8 cellular contexts compared by ENCODE assay signal in the genomic region with DNA sequence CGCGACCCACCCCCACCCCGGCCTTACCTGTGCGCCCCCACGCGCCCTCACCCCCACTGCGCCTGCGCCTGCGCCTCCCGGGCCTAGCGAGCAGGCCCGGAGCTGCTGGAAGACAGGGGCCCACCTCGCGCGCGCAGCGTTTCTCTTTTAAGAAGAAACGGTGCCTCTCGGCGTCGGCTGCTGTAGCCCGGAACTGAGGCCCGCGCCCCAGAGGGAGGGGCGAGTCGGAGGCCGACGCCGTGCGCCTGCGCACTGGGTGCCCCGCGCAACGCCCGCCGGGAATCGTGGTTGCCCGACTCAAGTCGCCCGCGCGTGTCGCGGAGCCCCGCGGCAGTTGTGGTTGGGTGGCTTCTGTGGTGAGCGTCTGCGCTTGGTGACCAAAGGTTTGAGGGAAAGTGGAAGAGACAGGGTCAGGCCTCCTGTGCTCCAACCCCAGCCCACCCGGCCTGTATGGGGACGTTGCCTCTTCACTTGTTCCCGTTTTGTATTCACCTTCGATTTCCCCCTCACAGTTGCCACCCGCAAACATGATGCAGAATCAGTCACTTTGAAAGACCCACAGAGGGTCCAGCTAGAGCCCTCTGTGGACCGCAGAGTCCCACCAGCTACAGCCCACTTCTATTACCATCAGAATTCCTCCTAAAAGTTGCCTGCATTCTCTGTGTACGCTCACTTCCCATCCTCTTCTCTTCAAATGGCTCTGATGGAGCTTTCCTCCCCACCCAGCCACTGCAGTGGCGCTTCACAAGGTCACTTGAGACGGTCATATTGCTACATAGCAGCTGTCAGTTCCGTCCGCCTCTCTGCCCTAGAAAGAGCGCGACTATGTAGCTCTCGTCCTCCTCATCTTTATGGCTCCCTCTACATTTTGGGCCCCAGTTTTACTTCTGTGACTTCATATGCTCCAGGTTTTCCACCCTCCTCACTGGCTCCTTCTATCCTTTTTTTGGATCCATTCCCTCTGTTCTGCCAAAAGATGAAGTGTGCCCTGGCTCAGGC. TPM values are rescaled to one million over a fixed set of nuclear protein-coding genes. Genes with fewer than 3 reads are reported as not detected.
DNase-seq lines count a peak whose midpoint lies in the region; ATAC-seq, FAIRE-seq and TF ChIP-seq lines count a peak whose summit lies in the region.

A gene with protein sequence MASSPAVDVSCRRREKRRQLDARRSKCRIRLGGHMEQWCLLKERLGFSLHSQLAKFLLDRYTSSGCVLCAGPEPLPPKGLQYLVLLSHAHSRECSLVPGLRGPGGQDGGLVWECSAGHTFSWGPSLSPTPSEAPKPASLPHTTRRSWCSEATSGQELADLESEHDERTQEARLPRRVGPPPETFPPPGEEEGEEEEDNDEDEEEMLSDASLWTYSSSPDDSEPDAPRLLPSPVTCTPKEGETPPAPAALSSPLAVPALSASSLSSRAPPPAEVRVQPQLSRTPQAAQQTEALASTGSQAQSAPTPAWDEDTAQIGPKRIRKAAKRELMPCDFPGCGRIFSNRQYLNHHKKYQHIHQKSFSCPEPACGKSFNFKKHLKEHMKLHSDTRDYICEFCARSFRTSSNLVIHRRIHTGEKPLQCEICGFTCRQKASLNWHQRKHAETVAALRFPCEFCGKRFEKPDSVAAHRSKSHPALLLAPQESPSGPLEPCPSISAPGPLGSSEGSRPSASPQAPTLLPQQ (minus strand): TSS at position 195 of the 999 bp plus-strand sequence. CDS start 776 bp downstream, outside the sequence.

- H3K4me1 Mint-ChIP-seq in WTC11 (peaks cover 26% of the 10 kb centered on the region), immature natural killer cell (peaks cover 46 to 61% of the 10 kb centered on the region in 2 donors)

- H3K9me3 Mint-ChIP-seq in WTC11 (peaks cover 3% of the 10 kb centered on the region), immature natural killer cell (no peaks in the 10 kb centered on the region)

- peak within 1 kb of the TSS; percentile 86 to 99 (median 94) for H3K27ac ChIP-seq in spleen

- peak; percentile 78 for ATAC-seq in GM19023 (IDR thresholded peaks at IDR 0.05; ENCODE audit: unreplicated experiment)
- peak; percentile 85 for ATAC-seq in HG03196 (IDR thresholded peaks at IDR 0.05; ENCODE audit: unreplicated experiment)
- peak; percentile 73 for ATAC-seq in WTC11

- H3K36me3 Mint-ChIP-seq in WTC11 (peaks cover 8% of the 10 kb centered on the region), immature natural killer cell (no peaks in the 10 kb centered on the region)

- peak; percentile 99 for DNase-seq in AG08396 (ENCODE audit: low spot score)
- peak; percentile 93 for DNase-seq in NCI-H2227 treated with DMSO at 0.1 percent for 48 hours (lab: John Stamatoyannopoulos, UW)
- DNase-seq in WTC11 (ENCODE audit: low spot score): peak; percentile 95
- peak; percentile 86 for DNase-seq in bronchial epithelial cell (ENCODE audit: low read depth)
- peak; percentile 97 for DNase-seq in immature natural killer cell
- DNase-seq in spleen: peak; percentile 100

- H3K27me3 ChIP-seq in bronchial epithelial cell (ENCODE audit: control insufficient read depth, insufficient read depth, low read length) (no peaks in the 10 kb centered on the region), spleen (replicated peaks in 1 of 7) (no peaks in the 10 kb centered on the region)

- WGBS in spleen, 5 donors: 2 to 7% (median 5%) methylated on average over 47 to 62 of the region's 62 CpGs

- H3K4me1 ChIP-seq in spleen: peaks cover 23 to 79% (median 42%) of the 10 kb centered on the region in 6 donors

- POLR2A ChIA-PET in WTC11 (lab: Charles Lee): interaction anchor here (0.7 to 2.5 kb wide), 8 partner anchors 12 to 47 kb away, joined by 3 to 20 read pairs (median 8); a partner anchor contains a TSS

- TF ChIP-seq CTCF in WTC11 (IDR thresholded peaks at IDR 0.05) (no peak), bronchial epithelial cell (IDR thresholded peaks at IDR 0.05; ENCODE audit: insufficient read depth, low read length, severe bottlenecking) (no peak), spleen (IDR thresholded peaks at IDR 0.05 in 8 of 11, conservative IDR thresholded peaks at IDR 0.05 in 3 of 11) (peak in 2 of 11 experiments; percentile 13 to 25)

- peak within 1 kb of the TSS; percentile 95 for H3K27ac Mint-ChIP-seq in WTC11
- H3K27ac Mint-ChIP-seq in immature natural killer cell: peak within 1 kb of the TSS; percentile 91 to 99 (median 96)

- H3K36me3 ChIP-seq in bronchial epithelial cell (ENCODE audit: control insufficient read depth, insufficient read depth, low read length) (peaks cover 13% of the 10 kb centered on the region), spleen (peaks cover 0 to 18% (median 0%) of the 10 kb centered on the region in 6 donors)

- CTCF ChIA-PET in WTC11 (lab: Charles Lee): interaction anchor here (0.9 to 3.0 kb wide), 12 partner anchors 12 to 52 kb away, joined by 3 to 40 read pairs (median 8); a partner anchor contains a TSS

- no peak for FAIRE-seq in bronchial epithelial cell (lab: Jason Lieb, UNC)

- no peaks in the 10 kb centered on the region for H3K9me3 ChIP-seq in spleen

- intact Hi-C loops in spleen (cut with DNase I; ENCODE audit: low total_unique reads): no loop called here

- H3K27me3 Mint-ChIP-seq in WTC11 (ENCODE audit: low read depth) (peaks cover 36% of the 10 kb centered on the region), immature natural killer cell (ENCODE audit: low read depth in 3 of 3) (peaks cover 12 to 20% (median 18%) of the 10 kb centered on the region in 3 donors)

- H3K4me3 Mint-ChIP-seq in WTC11 (peak within 1 kb of the TSS; percentile 88), immature natural killer cell (peak within 1 kb of the TSS; percentile 81 to 96 (median 88))

- peak; percentile 53 to 79 (median 78) for TF ChIP-seq POLR2A in spleen (IDR thresholded peaks at IDR 0.05)

- H3K4me3 ChIP-seq in bronchial epithelial cell (ENCODE audit: low read depth, low read length) (peak within 1 kb of the TSS; percentile 60), spleen (peak within 1 kb of the TSS; percentile 48 to 76 (median 54))

TF ChIP-seq in WTC11, 78 proteins besides CTCF, POLR2A, EP300 and RAD21 (continues in another document):
- TF ChIP-seq FOXK1 (CRISPR knock-in tag; IDR thresholded peaks at IDR 0.05): 0 out of 2 replicates have a peak, but pooled peaks have one; percentile 19
- TF ChIP-seq, protein P1, sequence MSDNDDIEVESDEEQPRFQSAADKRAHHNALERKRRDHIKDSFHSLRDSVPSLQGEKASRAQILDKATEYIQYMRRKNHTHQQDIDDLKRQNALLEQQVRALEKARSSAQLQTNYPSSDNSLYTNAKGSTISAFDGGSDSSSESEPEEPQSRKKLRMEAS (CRISPR knock-in tag; IDR thresholded peaks at IDR 0.05): peak; percentile 82
- TF ChIP-seq CREB1 (CRISPR knock-in tag; IDR thresholded peaks at IDR 0.05): 0 out of 2 replicates have a peak, but pooled peaks have one; percentile 47
- TF ChIP-seq, protein P2, sequence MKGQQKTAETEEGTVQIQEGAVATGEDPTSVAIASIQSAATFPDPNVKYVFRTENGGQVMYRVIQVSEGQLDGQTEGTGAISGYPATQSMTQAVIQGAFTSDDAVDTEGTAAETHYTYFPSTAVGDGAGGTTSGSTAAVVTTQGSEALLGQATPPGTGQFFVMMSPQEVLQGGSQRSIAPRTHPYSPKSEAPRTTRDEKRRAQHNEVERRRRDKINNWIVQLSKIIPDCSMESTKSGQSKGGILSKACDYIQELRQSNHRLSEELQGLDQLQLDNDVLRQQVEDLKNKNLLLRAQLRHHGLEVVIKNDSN (CRISPR knock-in tag; IDR thresholded peaks at IDR 0.05): peak; percentile 40; the same call in 1 of the 2 replicates
- TF ChIP-seq TCF7 (CRISPR knock-in tag; IDR thresholded peaks at IDR 0.05; ENCODE audit: low read depth): no peak
- peak; percentile 51; the same call in 1 of the 2 replicates for TF ChIP-seq MYBL2 (CRISPR knock-in tag; IDR thresholded peaks at IDR 0.05)
- TF ChIP-seq, protein P3, sequence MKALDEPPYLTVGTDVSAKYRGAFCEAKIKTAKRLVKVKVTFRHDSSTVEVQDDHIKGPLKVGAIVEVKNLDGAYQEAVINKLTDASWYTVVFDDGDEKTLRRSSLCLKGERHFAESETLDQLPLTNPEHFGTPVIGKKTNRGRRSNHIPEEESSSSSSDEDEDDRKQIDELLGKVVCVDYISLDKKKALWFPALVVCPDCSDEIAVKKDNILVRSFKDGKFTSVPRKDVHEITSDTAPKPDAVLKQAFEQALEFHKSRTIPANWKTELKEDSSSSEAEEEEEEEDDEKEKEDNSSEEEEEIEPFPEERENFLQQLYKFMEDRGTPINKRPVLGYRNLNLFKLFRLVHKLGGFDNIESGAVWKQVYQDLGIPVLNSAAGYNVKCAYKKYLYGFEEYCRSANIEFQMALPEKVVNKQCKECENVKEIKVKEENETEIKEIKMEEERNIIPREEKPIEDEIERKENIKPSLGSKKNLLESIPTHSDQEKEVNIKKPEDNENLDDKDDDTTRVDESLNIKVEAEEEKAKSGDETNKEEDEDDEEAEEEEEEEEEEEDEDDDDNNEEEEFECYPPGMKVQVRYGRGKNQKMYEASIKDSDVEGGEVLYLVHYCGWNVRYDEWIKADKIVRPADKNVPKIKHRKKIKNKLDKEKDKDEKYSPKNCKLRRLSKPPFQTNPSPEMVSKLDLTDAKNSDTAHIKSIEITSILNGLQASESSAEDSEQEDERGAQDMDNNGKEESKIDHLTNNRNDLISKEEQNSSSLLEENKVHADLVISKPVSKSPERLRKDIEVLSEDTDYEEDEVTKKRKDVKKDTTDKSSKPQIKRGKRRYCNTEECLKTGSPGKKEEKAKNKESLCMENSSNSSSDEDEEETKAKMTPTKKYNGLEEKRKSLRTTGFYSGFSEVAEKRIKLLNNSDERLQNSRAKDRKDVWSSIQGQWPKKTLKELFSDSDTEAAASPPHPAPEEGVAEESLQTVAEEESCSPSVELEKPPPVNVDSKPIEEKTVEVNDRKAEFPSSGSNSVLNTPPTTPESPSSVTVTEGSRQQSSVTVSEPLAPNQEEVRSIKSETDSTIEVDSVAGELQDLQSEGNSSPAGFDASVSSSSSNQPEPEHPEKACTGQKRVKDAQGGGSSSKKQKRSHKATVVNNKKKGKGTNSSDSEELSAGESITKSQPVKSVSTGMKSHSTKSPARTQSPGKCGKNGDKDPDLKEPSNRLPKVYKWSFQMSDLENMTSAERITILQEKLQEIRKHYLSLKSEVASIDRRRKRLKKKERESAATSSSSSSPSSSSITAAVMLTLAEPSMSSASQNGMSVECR (CRISPR knock-in tag; IDR thresholded peaks at IDR 0.05; ENCODE audit: borderline replicate concordance): peak; percentile 75; the same call in 1 of the 2 replicates
- peak; percentile 29; the same call in 1 of the 2 replicates for TF ChIP-seq FOXP1 (CRISPR knock-in tag; IDR thresholded peaks at IDR 0.05; ENCODE audit: borderline replicate concordance)
- TF ChIP-seq SP1 (CRISPR knock-in tag; conservative IDR thresholded peaks at IDR 0.05): peak; percentile 65
- TF ChIP-seq ZNF423 (CRISPR knock-in tag; IDR thresholded peaks at IDR 0.05): no peak
- no peak for TF ChIP-seq ZNF138 (CRISPR knock-in tag; conservative IDR thresholded peaks at IDR 0.05)

RNA-seq across cellular contexts. Expression of the gene that starts here (rescaled TPM):
- total RNA-seq in WTC11 (2021) (50.7 to 59.1 TPM (median 56.0 TPM) in 3 replicates), bronchial epithelial cell (19.7 and 22.7 TPM in 2 replicates), spleen (10 to 100 TPM; 33.5 to 81.1 (median 45.9) TPM)
- polyA plus RNA-seq in immature natural killer cell (10 to 100 TPM in 1 of 3 donors, 1 to 10 TPM in 2; 5.5 to 11.0 (median 7.7) TPM), spleen (100 to 1,000 TPM in 2 of 3 donors, 10 to 100 TPM in 1; 57.1 to 138 (median 125) TPM)

Comparison
In these comparisons a context has a peak if more than half of its experiments do, and no peak if none do; other contexts are left out.
1. Peak in every context shown above with its lines: DNase-seq, ATAC-seq, H3K4me3 ChIP-seq and H3K27ac ChIP-seq.
2. RNA of the gene that starts here (polyA plus RNA-seq): 57.1 to 138 TPM in spleen; 5.5 to 11.0 TPM in immature natural killer cell; every median in the first group is over 4 times any median in the second.